ENCODE assay signal across 8 cellular contexts in the genomic region with DNA sequence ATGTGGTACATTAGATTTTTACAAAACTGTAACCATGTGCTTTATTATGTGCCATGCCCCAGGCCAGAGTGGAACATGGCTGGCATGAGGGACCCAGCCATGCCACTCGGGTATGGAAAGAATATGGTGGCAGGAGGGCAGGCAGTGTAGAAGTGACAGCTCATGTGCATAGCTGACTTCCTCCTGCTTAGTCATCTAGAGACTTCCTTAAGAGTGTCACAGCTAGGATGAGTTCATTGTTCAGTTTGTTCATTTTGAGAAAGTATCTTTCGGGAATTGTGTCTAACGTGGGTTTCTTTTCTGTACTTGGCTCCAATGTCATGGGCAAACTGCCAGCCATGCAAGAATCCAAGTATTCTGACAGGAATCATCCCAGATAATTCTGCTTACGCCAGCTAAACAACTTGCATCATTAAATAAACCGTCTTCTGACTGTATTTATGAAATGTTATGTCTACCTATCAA.
A peak's percentile ranks its signal among the peaks of the same experiment; 100 is the strongest.
DNase-seq lines count a peak whose midpoint lies in the region; ATAC-seq and TF ChIP-seq lines count a peak whose summit lies in the region.
"Had no signal": no experiment of that assay in that cellular context is flagged by ENCODE, and none has a peak within 500 bp of the region (broad histone marks: within the 10 kb centered on the region; RNA-seq: fewer than 3 reads in every experiment).

No MANE protein-coding gene starts in this region.

- no peak overlapping the region for H3K4me3 ChIP-seq in vagina

- H3K9me3 ChIP-seq in vagina = no peaks in the 10 kb centered on the region

- no peak overlapping the region for H3K4me3 Mint-ChIP-seq in mesothelial cell of epicardium

- peak; percentile 52 for ATAC-seq in GM21360 (IDR thresholded peaks at IDR 0.05; ENCODE audit: unreplicated experiment)
- ATAC-seq: left colon had no signal

- H3K27me3 ChIP-seq in vagina = no peaks in the 10 kb centered on the region

- H3K4me1 Mint-ChIP-seq in mesothelial cell of epicardium = peaks cover 36% of the 10 kb centered on the region

- TF ChIP-seq CTCF in mesothelial cell of epicardium (IDR thresholded peaks at IDR 0.05; ENCODE audit: unreplicated experiment) = no peak
- no peak for TF ChIP-seq CTCF in vagina (IDR thresholded peaks at IDR 0.05)

- no peaks in the 10 kb centered on the region for H3K9me3 Mint-ChIP-seq in mesothelial cell of epicardium

- peaks cover 43% of the 10 kb centered on the region for H3K4me1 ChIP-seq in vagina

- peak overlapping the region; percentile 43 for H3K27ac Mint-ChIP-seq in mesothelial cell of epicardium

- peak overlapping the region; percentile 57 for H3K27ac ChIP-seq in vagina

- DNase-seq in HT1080 (ENCODE audit: low read depth) = peak; percentile 79
- DNase-seq in astrocyte of the hippocampus (ENCODE audit: low read depth, low spot score) = peak; percentile 63
- no peak for DNase-seq in mesothelial cell of epicardium (ENCODE audit: low spot score in 2 of 2, unreplicated experiment in 2 of 2)
- DNase-seq in vagina (ENCODE audit: extremely low spot score in 2 of 2) = no peak
- DNase-seq in GF-D8 (lab: John Stamatoyannopoulos, UW) = no peak
- no peak for DNase-seq in GM19238 (ENCODE audit: insufficient read length, low spot score)

- no peak for TF ChIP-seq POLR2A in vagina (IDR thresholded peaks at IDR 0.05)

- intact Hi-C loops in vagina (cut with DNase I) = no loop called here

- H3K36me3 ChIP-seq in vagina = peaks cover 0 to 15% of the 10 kb centered on the region in 2 donors

- no peaks in the 10 kb centered on the region for H3K27me3 Mint-ChIP-seq in mesothelial cell of epicardium (ENCODE audit: low read depth)

- H3K36me3 Mint-ChIP-seq in mesothelial cell of epicardium = peaks cover 44% of the 10 kb centered on the region

Comparison
In these comparisons a context has a peak if more than half of its experiments do, and no peak if none do; other contexts are left out.
1. DNase-seq: peak in HT1080 (single experiment) and astrocyte of the hippocampus (single experiment); none in mesothelial cell of epicardium (0 of 2), vagina (0 of 2), GF-D8 (single experiment) and GM19238 (single experiment).